ENCODE assay signal across 13 cellular contexts in the genomic region with DNA sequence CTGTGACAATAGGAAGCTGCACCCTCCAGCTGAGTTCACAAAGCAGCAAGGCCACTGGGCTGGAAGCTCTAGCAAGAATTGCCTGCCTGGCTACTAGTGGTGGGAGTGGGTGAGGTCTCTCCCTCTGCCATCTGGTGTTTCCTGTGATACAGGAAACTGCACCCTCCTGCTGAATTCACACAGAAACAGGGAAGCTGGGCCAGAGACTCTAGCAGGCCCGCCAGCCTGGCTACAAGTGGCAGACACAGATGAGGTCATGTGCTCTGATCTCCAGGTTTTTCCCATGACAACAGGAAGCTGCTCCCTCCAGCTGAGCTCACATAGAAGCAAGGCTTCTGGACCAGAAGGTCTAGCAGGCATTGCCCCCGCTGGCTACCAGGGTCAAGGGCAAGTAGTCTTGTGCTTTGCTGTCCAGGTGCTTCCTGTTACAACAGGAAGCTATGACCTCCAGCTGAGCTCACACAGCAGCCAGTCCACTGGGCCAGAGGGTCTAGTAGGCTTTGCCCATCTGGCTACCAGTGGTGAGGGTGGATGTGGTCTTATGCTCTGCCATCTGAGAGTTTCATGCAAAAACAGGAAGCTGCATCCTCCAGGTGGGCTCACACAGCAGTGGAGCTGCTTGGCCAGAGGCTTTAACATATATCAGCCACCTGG. TPM values are rescaled to one million over a fixed set of nuclear protein-coding genes. Genes with fewer than 3 reads are reported as not detected.
DNase-seq lines count a peak whose midpoint lies in the region; ATAC-seq and TF ChIP-seq lines count a peak whose summit lies in the region.
"Had no signal": no experiment of that assay in that cellular context is flagged by ENCODE, and none has a peak within 500 bp of the region (broad histone marks: within the 10 kb centered on the region; RNA-seq: fewer than 3 reads in every experiment).

No MANE protein-coding gene starts in this region.

- TF ChIP-seq CTCF in KMS-11 (conservative IDR thresholded peaks at IDR 0.05; ENCODE audit: low read depth, low read length) (no peak), sigmoid colon (IDR thresholded peaks at IDR 0.05) (no peak)

- no peak for TF ChIP-seq EP300 in sigmoid colon (IDR thresholded peaks at IDR 0.05)

- H3K79me2 ChIP-seq in KMS-11 (ENCODE audit: insufficient read depth, low read depth) = no peaks in the 10 kb centered on the region

- no peaks in the 10 kb centered on the region for H4K20me1 ChIP-seq in KMS-11 (ENCODE audit: insufficient read depth)

- 51 to 66% methylated on average over 2 of the region's 2 CpGs for WGBS in sigmoid colon, 2 donors

- H3K27me3 ChIP-seq in KMS-11 (ENCODE audit: insufficient read depth, low read depth) = no peaks in the 10 kb centered on the region
- H3K27me3 ChIP-seq in sigmoid colon = no peaks in the 10 kb centered on the region
- H3K27me3 ChIP-seq: right lobe of liver had no signal

- intact Hi-C loops in sigmoid colon (cut with DNase I) = no loop called here

- DNase-seq in sigmoid colon (peak; percentile 65), T1000 (lab: John Stamatoyannopoulos, UW) (no peak)
- no peak for DNase-seq in stimulated activated CD4-positive, alpha-beta T cell treated with anti-CD3 and anti-CD28 coated beads, Interleukin-4, amount 100 ng/mL, for 4 hours
- DNase-seq: cerebellar nuclear complex, COR-L47, NCI-H187 treated with DMSO at 0.1 percent for 48 hours, right lobe of liver, T-helper 1 cell had no signal

- H3K4me2 ChIP-seq in KMS-11 = no peak overlapping the region

- H3K4me1 ChIP-seq in KMS-11 (ENCODE audit: low read depth, poor library complexity, severe bottlenecking) (peaks cover 8% of the 10 kb centered on the region), sigmoid colon (no peaks in the 10 kb centered on the region)
- H3K4me1 ChIP-seq: right lobe of liver had no signal

- H2AFZ ChIP-seq in KMS-11 (ENCODE audit: low read depth) = peak overlapping the region; percentile 49; the same call in 1 of the 2 replicates

- H3K9me3 ChIP-seq in sigmoid colon = no peaks in the 10 kb centered on the region
- H3K9me3 ChIP-seq: right lobe of liver had no signal

- no peak for TF ChIP-seq POLR2A in sigmoid colon (IDR thresholded peaks at IDR 0.05)

- ATAC-seq in GM19324 (IDR thresholded peaks at IDR 0.05; ENCODE audit: low FRiP score, unreplicated experiment) = peak; percentile 48
- ATAC-seq in esophagus mucosa = peak; percentile 42
- no peak for ATAC-seq in HG02884 (IDR thresholded peaks at IDR 0.05; ENCODE audit: unreplicated experiment)

- H3K36me3 ChIP-seq in KMS-11 (ENCODE audit: insufficient read depth) (no peaks in the 10 kb centered on the region), sigmoid colon (no peaks in the 10 kb centered on the region)
- H3K36me3 ChIP-seq: right lobe of liver had no signal

- no peak overlapping the region for H3K9ac ChIP-seq in KMS-11

- H3K27ac ChIP-seq in KMS-11 = peak overlapping the region; percentile 26; the same call in 1 of the 2 replicates
- peak overlapping the region in 1 of 4 donors; percentile 14 for H3K27ac ChIP-seq in sigmoid colon
- H3K27ac ChIP-seq: right lobe of liver had no signal

- H3K4me3 ChIP-seq in KMS-11 (IDR thresholded peaks at IDR 0.05; ENCODE audit: insufficient read depth, low read depth, low read length) (no peak overlapping the region), sigmoid colon (no peak overlapping the region)
- H3K4me3 ChIP-seq: right lobe of liver had no signal

RNA-seq across cellular contexts. Expression of gene ZXDA, which starts 41.5 kb away (rescaled TPM):
- total RNA-seq in esophagus mucosa (1.3 TPM), sigmoid colon (1 to 10 TPM; 6.1 to 9.9 (median 7.8) TPM)
- polyA plus RNA-seq in sigmoid colon = 1 to 10 TPM in 1 of 3 donors, under 1 TPM in 2; 0.60 to 1.4 (median 0.69) TPM
- total RNA-seq: H1 had no signal
- polyA plus RNA-seq: H1 had no signal
